ENCODE assay signal across 18 cellular contexts in genomic region chr17:10046259-10046658, GRCh38.
DNase-seq lines count a peak whose midpoint lies in the region; ATAC-seq and TF ChIP-seq lines count a peak whose summit lies in the region.
"Had no signal": no experiment of that assay in that cellular context is flagged by ENCODE, and none has a peak within 500 bp of the region (broad histone marks: within the 10 kb centered on the region; RNA-seq: fewer than 3 reads in every experiment).

No MANE protein-coding gene starts in this region.

- H3K4me3 Mint-ChIP-seq in stimulated activated naive CD8-positive, alpha-beta T cell treated with anti-CD3 and anti-CD28 coated beads, Interleukin-15, Interleukin-2, amounts not matched to agents 100 ng/mL and 50 ng/mL, for 24 hours: no peak overlapping the region
- no peak overlapping the region for H3K4me3 Mint-ChIP-seq in brain
- H3K4me3 Mint-ChIP-seq in naive B cell: peak overlapping the region in 5 of 8 donors; percentile 16 to 84 (median 66)
- H3K4me3 Mint-ChIP-seq: CD4-positive, alpha-beta T cell had no signal

- no peak for DNase-seq in stimulated activated naive CD8-positive, alpha-beta T cell treated with anti-CD3 and anti-CD28 coated beads, Interleukin-15, Interleukin-2, amounts not matched to agents 100 U/mL and 50 U/mL, for 24 hours
- DNase-seq in naive B cell (no peak), MV-4-11 (lab: John Stamatoyannopoulos, UW) (no peak), OCI-M1 (lab: John Stamatoyannopoulos, UW) (no peak), NK-92 (lab: John Stamatoyannopoulos, UW; ENCODE audit: unreplicated experiment) (no peak), omental fat pad (ENCODE audit: low spot score) (no peak)
- DNase-seq: CD4-positive, alpha-beta T cell; DMS79 treated with DMSO at 0.1 percent for 48 hours; GDM1; IMR-90; NCI-H1417 treated with DMSO at 0.1 percent for 48 hours; NCI-H2029; NCI-H510A treated with DMSO at 0.1 percent for 48 hours; RPMI8226 had no signal

- H3K27me3 Mint-ChIP-seq in stimulated activated naive CD8-positive, alpha-beta T cell treated with anti-CD3 and anti-CD28 coated beads, Interleukin-15, Interleukin-2, amounts not matched to agents 100 ng/mL and 50 ng/mL, for 24 hours: no peaks in the 10 kb centered on the region
- H3K27me3 Mint-ChIP-seq in brain (no peaks in the 10 kb centered on the region), naive B cell (no peaks in the 10 kb centered on the region)
- H3K27me3 Mint-ChIP-seq: CD4-positive, alpha-beta T cell had no signal

- H3K27ac Mint-ChIP-seq in stimulated activated naive CD8-positive, alpha-beta T cell treated with anti-CD3 and anti-CD28 coated beads, Interleukin-15, Interleukin-2, amounts not matched to agents 100 ng/mL and 50 ng/mL, for 24 hours: peak overlapping the region; percentile 32
- peak overlapping the region in 3 of 5 experiments; percentile 42 to 76 (median 76) for H3K27ac Mint-ChIP-seq in brain
- peak overlapping the region in 5 of 6 donors; percentile 59 to 92 (median 75) for H3K27ac Mint-ChIP-seq in naive B cell
- H3K27ac Mint-ChIP-seq: CD4-positive, alpha-beta T cell had no signal

- H3K4me1 Mint-ChIP-seq in stimulated activated naive CD8-positive, alpha-beta T cell treated with anti-CD3 and anti-CD28 coated beads, Interleukin-15, Interleukin-2, amounts not matched to agents 100 ng/mL and 50 ng/mL, for 24 hours (ENCODE audit: low read depth): peaks cover 54% of the 10 kb centered on the region
- H3K4me1 Mint-ChIP-seq in brain: peaks cover 28% of the 10 kb centered on the region
- peaks cover 10 to 46% (median 31%) of the 10 kb centered on the region in 3 donors for H3K4me1 Mint-ChIP-seq in naive B cell

- no peaks in the 10 kb centered on the region for H3K9me3 Mint-ChIP-seq in stimulated activated naive CD8-positive, alpha-beta T cell treated with anti-CD3 and anti-CD28 coated beads, Interleukin-15, Interleukin-2, amounts not matched to agents 100 ng/mL and 50 ng/mL, for 24 hours
- peaks cover 0 to 1% (median 0%) of the 10 kb centered on the region in 5 experiments for H3K9me3 Mint-ChIP-seq in brain
- H3K9me3 Mint-ChIP-seq in naive B cell: peaks cover 0 to 2% (median 0%) of the 10 kb centered on the region in 7 donors
- H3K9me3 Mint-ChIP-seq: CD4-positive, alpha-beta T cell had no signal

- no peak for TF ChIP-seq CTCF in brain (conservative IDR thresholded peaks at IDR 0.05)
- no peak for TF ChIP-seq CTCF in omental fat pad (IDR thresholded peaks at IDR 0.05)

- no peak for ATAC-seq in stimulated activated naive CD8-positive, alpha-beta T cell treated with anti-CD3 and anti-CD28 coated beads, Interleukin-15, Interleukin-2, amounts not matched to agents 100 U/mL and 50 U/mL, for 24 hours
- ATAC-seq in naive B cell (ENCODE audit: low read depth in 2 of 2) (no peak), omental fat pad (ENCODE audit: low FRiP score) (no peak)
- ATAC-seq: A549, HCT116 had no signal

- H3K36me3 Mint-ChIP-seq in stimulated activated naive CD8-positive, alpha-beta T cell treated with anti-CD3 and anti-CD28 coated beads, Interleukin-15, Interleukin-2, amounts not matched to agents 100 ng/mL and 50 ng/mL, for 24 hours (ENCODE audit: low read depth): no peaks in the 10 kb centered on the region
- H3K36me3 Mint-ChIP-seq in brain: no peaks in the 10 kb centered on the region
- no peaks in the 10 kb centered on the region for H3K36me3 Mint-ChIP-seq in naive B cell

Comparison
In these comparisons a context has a peak if more than half of its experiments do, and no peak if none do; other contexts are left out.
1. H3K4me3 Mint-ChIP-seq: peak in naive B cell (5 of 8); none in stimulated activated naive CD8-positive, alpha-beta T cell treated with anti-CD3 and anti-CD28 coated beads, Interleukin-15, Interleukin-2, amounts not matched to agents 100 ng/mL and 50 ng/mL, for 24 hours (single experiment) and brain (0 of 5).
2. Peak in every context shown above with its lines, with median percentiles within 50 percentile points of each other: H3K27ac Mint-ChIP-seq.